In the genomic region with DNA sequence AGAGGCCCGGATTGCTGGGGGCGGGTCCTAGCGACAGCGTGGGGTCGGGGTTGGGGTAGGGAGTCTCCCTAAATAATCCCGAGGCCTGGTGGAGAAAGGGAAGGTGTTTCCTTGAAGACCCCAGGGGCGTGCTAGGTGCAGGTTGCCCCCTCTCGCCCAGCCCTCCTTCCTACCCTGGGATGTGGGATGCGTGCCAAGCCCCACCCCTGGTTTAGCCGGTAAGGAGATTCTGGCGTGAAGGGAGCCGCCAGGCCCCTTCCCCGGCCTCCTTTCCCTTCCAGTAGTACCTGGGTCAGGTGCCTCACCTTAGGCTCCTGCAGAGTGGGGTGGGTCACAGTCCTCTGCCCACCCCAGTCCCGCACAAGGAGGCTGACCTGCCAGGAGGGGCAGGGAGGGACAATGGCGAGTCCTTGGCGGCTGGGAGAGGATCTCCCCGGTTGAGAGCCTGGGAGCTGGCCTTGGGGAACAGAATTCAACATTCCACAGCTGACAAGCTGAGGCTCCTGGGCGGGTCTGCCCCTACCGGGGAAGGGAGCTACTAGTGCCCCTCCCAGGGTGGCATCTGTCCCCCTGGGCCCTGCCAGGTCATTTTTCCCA, we compare ENCODE assay signal across 9 cellular contexts. TPM values are rescaled to one million over a fixed set of nuclear protein-coding genes. Genes with fewer than 3 reads are reported as not detected.
DNase-seq lines count a peak whose midpoint lies in the region; ATAC-seq, FAIRE-seq and TF ChIP-seq lines count a peak whose summit lies in the region.
"Had no signal": no experiment of that assay in that cellular context is flagged by ENCODE, and none has a peak within 500 bp of the region (broad histone marks: within the 10 kb centered on the region; RNA-seq: fewer than 3 reads in every experiment).

No MANE protein-coding gene starts in this region.

- H3K27me3 ChIP-seq in BE2C = no peaks in the 10 kb centered on the region
- H3K27me3 ChIP-seq in pancreas = no peaks in the 10 kb centered on the region

- H3K4me3 Mint-ChIP-seq in activated CD8-positive, alpha-beta T cell treated with anti-CD3 and anti-CD28 coated beads for 36 hours = peak overlapping the region; percentile 83

- H3K4me1 ChIP-seq in BE2C = peaks cover 4% of the 10 kb centered on the region
- H3K4me1 ChIP-seq in pancreas = peaks cover 0 to 6% (median 3%) of the 10 kb centered on the region in 3 donors

- peak overlapping the region in 3 of 4 donors; percentile 42 to 60 (median 57) for H3K27ac ChIP-seq in pancreas

- no peaks in the 10 kb centered on the region for H3K9me3 Mint-ChIP-seq in activated CD8-positive, alpha-beta T cell treated with anti-CD3 and anti-CD28 coated beads for 36 hours

- DNase-seq in BE2C = peak; percentile 77
- DNase-seq in HFF-Myc (ENCODE audit: extremely low read depth, low read depth) = no peak
- DNase-seq in activated CD8-positive, alpha-beta T cell treated with anti-CD3 and anti-CD28 coated beads for 36 hours = no peak
- DNase-seq in Right ventricle myocardium superior = peak; percentile 71
- DNase-seq in pancreas = peak; percentile 55 to 90 (median 80)
- no peak for DNase-seq in stimulated activated CD4-positive, alpha-beta T cell treated with anti-CD3 and anti-CD28 coated beads, Interleukin-1b, Interleukin-23, amount 100 ng/mL, for 48 hours
- DNase-seq in GDM1 (lab: John Stamatoyannopoulos, UW) = no peak

- POLR2A ChIA-PET in activated CD8-positive, alpha-beta T cell treated with anti-CD3 and anti-CD28 coated beads for 36 hours (lab: Charles Lee) = interaction anchor here (0.7 to 2.2 kb wide), 4 partner anchors 10 to 47 kb away, joined by 3 to 10 read pairs (median 6); no protein-coding TSS in a partner anchor

- intact Hi-C loops in activated CD8-positive, alpha-beta T cell treated with anti-CD3 and anti-CD28 coated beads for 36 hours (cut with micrococcal nuclease) = no loop called here
- intact Hi-C loops in Right ventricle myocardium superior (cut with DNase I) (loop anchor here (10.0 kb wide), 1 partner anchor 73 kb away; no protein-coding TSS in a partner anchor), pancreas (cut with DNase I) (no loop called here)

- H3K27me3 Mint-ChIP-seq in activated CD8-positive, alpha-beta T cell treated with anti-CD3 and anti-CD28 coated beads for 36 hours = no peaks in the 10 kb centered on the region

- TF ChIP-seq CTCF in BE2C (IDR thresholded peaks at IDR 0.05; ENCODE audit: low read depth, low read length) (no peak), HFF-Myc (IDR thresholded peaks at IDR 0.05; ENCODE audit: low read depth, low read length, missing control alignments) (no peak), pancreas (IDR thresholded peaks at IDR 0.05) (no peak)
- no peak for TF ChIP-seq CTCF in activated CD8-positive, alpha-beta T cell treated with anti-CD3 and anti-CD28 coated beads for 36 hours (IDR thresholded peaks at IDR 0.05)

- peak overlapping the region; percentile 80 for H3K27ac Mint-ChIP-seq in activated CD8-positive, alpha-beta T cell treated with anti-CD3 and anti-CD28 coated beads for 36 hours

- WGBS in pancreas, 2 donors = 2 to 3% methylated on average over 19 of the region's 19 CpGs

- no peak for FAIRE-seq in pancreas (lab: Jason Lieb, UNC)

- ATAC-seq in activated CD8-positive, alpha-beta T cell treated with anti-CD3 and anti-CD28 coated beads for 36 hours = no peak
- no peak for ATAC-seq in Right ventricle myocardium superior (ENCODE audit: poor library complexity)
- ATAC-seq in pancreas = peak; percentile 22 to 32 (median 27)
- no peak for ATAC-seq in GM19324 (IDR thresholded peaks at IDR 0.05; ENCODE audit: low FRiP score, unreplicated experiment)

- peak overlapping the region; percentile 75 for H3K4me3 ChIP-seq in BE2C (ENCODE audit: low read depth, low read length)
- H3K4me3 ChIP-seq in HFF-Myc (replicated peaks; ENCODE audit: low read depth, low read length) = peak overlapping the region; percentile 70
- peak overlapping the region; percentile 55 to 74 (median 56) for H3K4me3 ChIP-seq in pancreas

- H3K36me3 ChIP-seq in BE2C (no peaks in the 10 kb centered on the region), pancreas (no peaks in the 10 kb centered on the region)

- peaks cover 56% of the 10 kb centered on the region for H3K4me1 Mint-ChIP-seq in activated CD8-positive, alpha-beta T cell treated with anti-CD3 and anti-CD28 coated beads for 36 hours (ENCODE audit: low read depth)

- H3K9me3 ChIP-seq in BE2C (no peaks in the 10 kb centered on the region), pancreas (no peaks in the 10 kb centered on the region)

- CTCF ChIA-PET in activated CD8-positive, alpha-beta T cell treated with anti-CD3 and anti-CD28 coated beads for 36 hours (lab: Charles Lee) = interaction anchor here (1.4 to 7.8 kb wide), 2 partner anchors 11 to 231 kb away, joined by 3 to 54 read pairs; no protein-coding TSS in a partner anchor

- peaks cover 2% of the 10 kb centered on the region for H3K36me3 Mint-ChIP-seq in activated CD8-positive, alpha-beta T cell treated with anti-CD3 and anti-CD28 coated beads for 36 hours (ENCODE audit: low read depth)

RNA-seq across cellular contexts. Expression of a gene that starts 0.7 kb away (rescaled TPM):
- 26.0 TPM for polyA plus RNA-seq in BE2C (2012; ENCODE audit: insufficient read depth, insufficient read length, low read depth)
- total RNA-seq in activated CD8-positive, alpha-beta T cell treated with anti-CD3 and anti-CD28 coated beads for 36 hours = 10 to 100 TPM; 24.6 to 26.3 TPM
- 27.4 TPM for total RNA-seq in Right ventricle myocardium superior
- 10 to 100 TPM; 12.4 to 26.6 (median 15.3) TPM for total RNA-seq in pancreas
- 10 to 100 TPM; 22.8 to 30.1 TPM for polyA plus RNA-seq in pancreas

RNA-seq across cellular contexts. Expression of a gene that starts 17.5 kb away (rescaled TPM):
- not detected for polyA plus RNA-seq in BE2C (2012; ENCODE audit: insufficient read depth, insufficient read length, low read depth)
- total RNA-seq in activated CD8-positive, alpha-beta T cell treated with anti-CD3 and anti-CD28 coated beads for 36 hours = not detected
- total RNA-seq in Right ventricle myocardium superior (not detected), pancreas (under 1 TPM in 1 of 6 donors, not detected in 5; 0.04 TPM)
- 1 to 10 TPM in 1 of 2 donors, under 1 TPM in 1; 0.30 to 1.5 TPM for polyA plus RNA-seq in pancreas
- total RNA-seq: LHCN-M2 had no signal

RNA-seq across cellular contexts. Expression of a gene that starts 17.6 kb away (rescaled TPM):
- polyA plus RNA-seq in BE2C (2012; ENCODE audit: insufficient read depth, insufficient read length, low read depth) = 4.1 TPM
- total RNA-seq in activated CD8-positive, alpha-beta T cell treated with anti-CD3 and anti-CD28 coated beads for 36 hours = under 1 TPM; 0.69 to 0.79 TPM
- total RNA-seq in Right ventricle myocardium superior (not detected), pancreas (under 1 TPM in 5 of 6 donors, not detected in 1; 0.14 to 0.41 (median 0.35) TPM)
- polyA plus RNA-seq in pancreas = 1 to 10 TPM; 3.6 to 6.6 TPM

RNA-seq across cellular contexts. Expression of a gene that starts 38.0 kb away (rescaled TPM):
- 10.1 TPM for polyA plus RNA-seq in BE2C (2012; ENCODE audit: insufficient read depth, insufficient read length, low read depth)
- 1 to 10 TPM; 1.6 to 2.0 TPM for total RNA-seq in activated CD8-positive, alpha-beta T cell treated with anti-CD3 and anti-CD28 coated beads for 36 hours
- 0.56 TPM for total RNA-seq in Right ventricle myocardium superior
- 1 to 10 TPM in 2 of 6 donors, under 1 TPM in 4; 0.23 to 1.1 (median 0.42) TPM for total RNA-seq in pancreas
- 1 to 10 TPM in 1 of 2 donors, under 1 TPM in 1; 0.72 to 3.2 TPM for polyA plus RNA-seq in pancreas

Comparison
In these comparisons a context has a peak if more than half of its experiments do, and no peak if none do; other contexts are left out.
1. DNase-seq: peak in BE2C (single experiment), Right ventricle myocardium superior (single experiment) and pancreas (6 of 6); none in HFF-Myc (single experiment), activated CD8-positive, alpha-beta T cell treated with anti-CD3 and anti-CD28 coated beads for 36 hours (single experiment), stimulated activated CD4-positive, alpha-beta T cell treated with anti-CD3 and anti-CD28 coated beads, Interleukin-1b, Interleukin-23, amount 100 ng/mL, for 48 hours (single experiment) and GDM1 (single experiment).
2. ATAC-seq: peak in pancreas (4 of 4); none in activated CD8-positive, alpha-beta T cell treated with anti-CD3 and anti-CD28 coated beads for 36 hours (single experiment), Right ventricle myocardium superior (single experiment) and GM19324 (single experiment).
3. Peak in every context shown above with its lines, with median percentiles within 50 percentile points of each other: H3K4me3 ChIP-seq.